ENCODE assay signal across 13 cellular contexts in the genomic region with DNA sequence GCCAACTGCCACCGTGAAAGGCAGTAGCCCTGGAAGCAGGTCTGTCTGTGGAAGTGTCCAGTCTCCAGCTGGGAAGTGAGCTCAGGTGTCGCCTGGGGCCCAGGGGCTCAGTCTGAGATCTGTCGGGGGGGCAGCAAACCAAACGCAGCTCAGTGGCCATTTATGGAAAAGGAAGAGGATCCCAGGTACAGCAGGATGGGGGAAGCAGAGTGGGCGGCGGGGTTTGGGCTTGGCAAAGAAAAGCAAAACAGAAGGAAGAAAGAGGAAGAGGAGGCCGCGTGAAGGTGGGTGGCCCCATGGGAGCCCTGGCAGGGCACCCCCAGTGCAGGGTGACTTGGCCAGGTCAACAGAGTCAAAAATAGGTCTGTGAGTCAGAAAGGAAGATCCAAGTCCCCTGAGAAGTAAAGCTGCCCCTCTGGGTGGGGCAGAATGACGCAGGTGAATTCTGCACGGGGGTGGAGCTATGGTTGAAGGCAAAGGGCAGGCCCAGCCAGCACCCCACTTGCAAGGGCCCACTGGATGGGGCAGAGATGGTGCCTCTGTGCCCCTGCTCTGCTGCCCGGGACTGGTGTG. TPM values are rescaled to one million over a fixed set of nuclear protein-coding genes. Genes with fewer than 3 reads are reported as not detected.
DNase-seq lines count a peak whose midpoint lies in the region; ATAC-seq, FAIRE-seq and TF ChIP-seq lines count a peak whose summit lies in the region.
"Had no signal": no experiment of that assay in that cellular context is flagged by ENCODE, and none has a peak within 500 bp of the region (broad histone marks: within the 10 kb centered on the region; RNA-seq: fewer than 3 reads in every experiment).

No MANE protein-coding gene starts in this region.

- POLR2A ChIA-PET in A549 (lab: Yijun Ruan, JAX), result no interaction called here

- CTCF ChIA-PET in A549 (lab: Yijun Ruan, JAX), result interaction anchor here (0.8 to 8.7 kb wide), 10 partner anchors 63 to 466 kb away, joined by 3 to 96 read pairs (median 4); partner anchors contain the start of gene FAM50B

- H3K4me2 ChIP-seq in A549, result 0 out of 3 replicates have a peak overlapping the region, but pooled peaks have one; percentile 23

- H3K4me3 ChIP-seq in A549, result no peak overlapping the region
- H3K4me3 ChIP-seq in liver (ENCODE audit: low read depth in 1 of 3, low read length in 3 of 3), result no peak overlapping the region
- H3K4me3 ChIP-seq: mucosa of descending colon had no signal

- H3K27ac ChIP-seq in A549 (no peak overlapping the region), liver (ENCODE audit: low read depth in 1 of 2, low read length in 2 of 2) (peak overlapping the region; percentile 81 to 96)

- H3K4me1 ChIP-seq in A549, result peaks cover 46% of the 10 kb centered on the region
- H3K4me1 ChIP-seq in liver (ENCODE audit: control insufficient read depth in 4 of 4, insufficient read depth in 4 of 4, low read length in 3 of 4), result peaks cover 23 to 85% (median 67%) of the 10 kb centered on the region in 4 donors

- H3K9ac ChIP-seq in liver (ENCODE audit: low read depth in 1 of 2, low read length in 2 of 2), result no peak overlapping the region

- H3K36me3 ChIP-seq in liver (ENCODE audit: control insufficient read depth in 4 of 4, insufficient read depth in 3 of 4, low read depth in 1 of 4, low read length in 3 of 4), result peaks cover 0 to 5% (median 0%) of the 10 kb centered on the region in 4 donors

- H3K9me3 ChIP-seq in A549, result no peaks in the 10 kb centered on the region
- no peaks in the 10 kb centered on the region for H3K9me3 ChIP-seq in liver (ENCODE audit: control insufficient read depth in 4 of 4, low read length in 3 of 4)
- H3K9me3 ChIP-seq: mucosa of descending colon had no signal

- FAIRE-seq in A549 (lab: Jason Lieb, UNC), result no peak
- FAIRE-seq: frontal cortex had no signal

- DNase-seq in A549 (ENCODE audit: low read depth in 1 of 2, low spot score in 1 of 2), result no peak
- no peak for DNase-seq in GM19240 (ENCODE audit: insufficient read length, low spot score)
- no peak for DNase-seq in KG1 (lab: John Stamatoyannopoulos, UW)
- no peak for DNase-seq in putamen (ENCODE audit: low spot score)
- DNase-seq: NCI-H1048; SHP77 treated with DMSO at 0.1 percent for 48 hours; stimulated activated CD4-positive, alpha-beta T cell treated with anti-CD3 and anti-CD28 coated beads, Interleukin-4, amount 100 ng/mL, for 4 hours had no signal

- TF ChIP-seq POLR2A in A549 (IDR thresholded peaks at IDR 0.05; ENCODE audit: low read length), result no peak

- H3K27me3 ChIP-seq in liver (ENCODE audit: control insufficient read depth in 4 of 4, insufficient read depth in 4 of 4, low read length in 3 of 4), result no peaks in the 10 kb centered on the region

- TF ChIP-seq EP300 in A549 (IDR thresholded peaks at IDR 0.05), result no peak

- WGBS in A549 (ENCODE audit: missing lambda C conversion rate), result 87% methylated on average over 10 of the region's 11 CpGs
- WGBS in liver, result 79% methylated on average over 11 of the region's 11 CpGs

- TF ChIP-seq CTCF in A549 (IDR thresholded peaks at IDR 0.05), result no peak
- TF ChIP-seq CTCF in liver (IDR thresholded peaks at IDR 0.05; ENCODE audit: low read depth, low read length, missing input control), result no peak

- no peak for TF ChIP-seq RAD21 in A549 (conservative IDR thresholded peaks at IDR 0.05 in 1 of 2, IDR thresholded peaks at IDR 0.05 in 1 of 2)
- TF ChIP-seq RAD21 in liver (IDR thresholded peaks at IDR 0.05), result no peak

- ATAC-seq in A549 (no peak), GM21367 (IDR thresholded peaks at IDR 0.05; ENCODE audit: unreplicated experiment) (peak; percentile 43), HG03469 (IDR thresholded peaks at IDR 0.05; ENCODE audit: unreplicated experiment) (peak; percentile 43), GM19324 (IDR thresholded peaks at IDR 0.05; ENCODE audit: low FRiP score, unreplicated experiment) (no peak)
- ATAC-seq: mucosa of descending colon had no signal

TF ChIP-seq in A549, 52 proteins besides CTCF, POLR2A, EP300 and RAD21 (continues in another document):
- TF ChIP-seq USF2 (IDR thresholded peaks at IDR 0.05) (no peak), JUN (IDR thresholded peaks at IDR 0.05) (no peak), SMC3 (IDR thresholded peaks at IDR 0.05) (no peak), HOXA7 (CRISPR knock-in tag; IDR thresholded peaks at IDR 0.05) (no peak), MAX (IDR thresholded peaks at IDR 0.05) (no peak), MYC (IDR thresholded peaks at IDR 0.05; ENCODE audit: borderline replicate concordance, low read length) (no peak), NR3C1 (IDR thresholded peaks at IDR 0.05) (no peak), PBX3 (IDR thresholded peaks at IDR 0.05) (no peak), MAZ (IDR thresholded peaks at IDR 0.05; ENCODE audit: borderline replicate concordance, low read depth, low read length) (no peak), SREBF2 (IDR thresholded peaks at IDR 0.05) (no peak), RFX5 (IDR thresholded peaks at IDR 0.05) (no peak)
- TF ChIP-seq, protein P1, sequence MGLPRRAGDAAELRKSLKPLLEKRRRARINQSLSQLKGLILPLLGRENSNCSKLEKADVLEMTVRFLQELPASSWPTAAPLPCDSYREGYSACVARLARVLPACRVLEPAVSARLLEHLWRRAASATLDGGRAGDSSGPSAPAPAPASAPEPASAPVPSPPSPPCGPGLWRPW (IDR thresholded peaks at IDR 0.05), result no peak

TF ChIP-seq in liver, 16 proteins besides CTCF, POLR2A, EP300 and RAD21:
- TF ChIP-seq FOXA1 (IDR thresholded peaks at IDR 0.05) (no peak), HNF4G (IDR thresholded peaks at IDR 0.05) (no peak), EGR1 (IDR thresholded peaks at IDR 0.05; ENCODE audit: low read depth in 2 of 2) (no peak), GABPA (IDR thresholded peaks at IDR 0.05 in 1 of 2, conservative IDR thresholded peaks at IDR 0.05 in 1 of 2) (no peak), NR2F2 (IDR thresholded peaks at IDR 0.05) (no peak), JUND (IDR thresholded peaks at IDR 0.05) (no peak), RXRA (IDR thresholded peaks at IDR 0.05) (no peak), TAF1 (conservative IDR thresholded peaks at IDR 0.05) (no peak), SP1 (IDR thresholded peaks at IDR 0.05) (no peak), YY1 (IDR thresholded peaks at IDR 0.05) (no peak)
- TF ChIP-seq, protein P2, sequence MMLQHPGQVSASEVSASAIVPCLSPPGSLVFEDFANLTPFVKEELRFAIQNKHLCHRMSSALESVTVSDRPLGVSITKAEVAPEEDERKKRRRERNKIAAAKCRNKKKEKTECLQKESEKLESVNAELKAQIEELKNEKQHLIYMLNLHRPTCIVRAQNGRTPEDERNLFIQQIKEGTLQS (IDR thresholded peaks at IDR 0.05), result no peak
- TF ChIP-seq, protein P3, sequence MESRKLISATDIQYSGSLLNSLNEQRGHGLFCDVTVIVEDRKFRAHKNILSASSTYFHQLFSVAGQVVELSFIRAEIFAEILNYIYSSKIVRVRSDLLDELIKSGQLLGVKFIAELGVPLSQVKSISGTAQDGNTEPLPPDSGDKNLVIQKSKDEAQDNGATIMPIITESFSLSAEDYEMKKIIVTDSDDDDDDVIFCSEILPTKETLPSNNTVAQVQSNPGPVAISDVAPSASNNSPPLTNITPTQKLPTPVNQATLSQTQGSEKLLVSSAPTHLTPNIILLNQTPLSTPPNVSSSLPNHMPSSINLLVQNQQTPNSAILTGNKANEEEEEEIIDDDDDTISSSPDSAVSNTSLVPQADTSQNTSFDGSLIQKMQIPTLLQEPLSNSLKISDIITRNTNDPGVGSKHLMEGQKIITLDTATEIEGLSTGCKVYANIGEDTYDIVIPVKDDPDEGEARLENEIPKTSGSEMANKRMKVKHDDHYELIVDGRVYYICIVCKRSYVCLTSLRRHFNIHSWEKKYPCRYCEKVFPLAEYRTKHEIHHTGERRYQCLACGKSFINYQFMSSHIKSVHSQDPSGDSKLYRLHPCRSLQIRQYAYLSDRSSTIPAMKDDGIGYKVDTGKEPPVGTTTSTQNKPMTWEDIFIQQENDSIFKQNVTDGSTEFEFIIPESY (IDR thresholded peaks at IDR 0.05), result no peak
TF ChIP-seq in liver: peak in this region for 0.

RNA-seq across cellular contexts. Expression of gene PXDC1, which starts 5.3 kb away (rescaled TPM):
- polyA plus RNA-seq in A549 (2011; rRNA removed), result 2.5 and 6.3 TPM in 2 replicates
- 2.5 and 4.8 TPM in 2 replicates for polyA plus RNA-seq in A549 (2012; cell fraction: cytosol; rRNA removed)
- polyA plus RNA-seq in A549 (2012; cell fraction: nucleus; rRNA removed), result 5.2 and 6.3 TPM in 2 replicates
- 6.6 to 8.0 TPM (median 7.1 TPM) in 3 replicates for polyA plus RNA-seq in A549 (2017; fragmentation: RNase III; extraction: RNeasy Plus Mini Kit Qiagen cat#74134 plus additional on column Dnase treatment)
- polyA minus RNA-seq in A549 (2011; rRNA and poly(A)+ RNA removed), result 3.3 and 4.5 TPM in 2 replicates
- 10 to 100 TPM; 24.1 to 86.4 TPM for total RNA-seq in liver
- 100 to 1,000 TPM in 1 of 2 donors, 10 to 100 TPM in 1; 68.8 to 106 TPM for polyA plus RNA-seq in liver

Comparison
In these comparisons a context has a peak if more than half of its experiments do, and no peak if none do; other contexts are left out.
1. ATAC-seq: peak in GM21367 (single experiment) and HG03469 (single experiment); none in A549 (0 of 2) and GM19324 (single experiment).
2. H3K27ac ChIP-seq: peak in liver (2 of 2); none in A549 (0 of 2).
3. RNA of gene PXDC1, which starts 5.3 kb away (polyA plus RNA-seq): 68.8 to 106 TPM in liver; 2.5 to 8.0 TPM in A549; every median in the first group is over 4 times any median in the second.